ENCODE assay signal across 9 cellular contexts in genomic region chr1:156081174-156082110, GRCh38. TPM values are rescaled to one million over a fixed set of nuclear protein-coding genes. Genes with fewer than 3 reads are reported as not detected.
DNase-seq lines count a peak whose midpoint lies in the region; ATAC-seq and TF ChIP-seq lines count a peak whose summit lies in the region.
"Had no signal": no experiment of that assay in that cellular context is flagged by ENCODE, and none has a peak within 500 bp of the region (broad histone marks: within the 10 kb centered on the region; RNA-seq: fewer than 3 reads in every experiment).

No MANE protein-coding gene starts in this region.

- no peak for TF ChIP-seq EP300 in stomach (IDR thresholded peaks at IDR 0.05)

- H3K4me3 ChIP-seq in SJSA1 (peak overlapping the region; percentile 65), left ventricle myocardium inferior (peak overlapping the region; percentile 92), stomach (peak overlapping the region; percentile 82 to 97 (median 86)), body of pancreas (peak overlapping the region in 1 of 2 donors; percentile 50)

- intact Hi-C loops in left ventricle myocardium inferior (cut with micrococcal nuclease) (no loop called here), stomach (cut with DNase I; ENCODE audit: low total_unique reads) (no loop called here), body of pancreas (cut with DNase I) (no loop called here)

- TF ChIP-seq POLR2A in stomach (IDR thresholded peaks at IDR 0.05): no peak
- no peak for TF ChIP-seq POLR2A in body of pancreas (IDR thresholded peaks at IDR 0.05)

- ATAC-seq in HG03432 (IDR thresholded peaks at IDR 0.05; ENCODE audit: unreplicated experiment) (no peak), HG02571 (IDR thresholded peaks at IDR 0.05; ENCODE audit: unreplicated experiment) (no peak), body of pancreas (no peak)

- H3K4me1 ChIP-seq in SJSA1 (replicated peaks) (peaks cover 19% of the 10 kb centered on the region), left ventricle myocardium inferior (peaks cover 40% of the 10 kb centered on the region), stomach (peaks cover 19 to 36% (median 27%) of the 10 kb centered on the region in 4 donors), body of pancreas (peaks cover 18% of the 10 kb centered on the region)

- peaks cover 8% of the 10 kb centered on the region for H3K36me3 ChIP-seq in SJSA1
- no peaks in the 10 kb centered on the region for H3K36me3 ChIP-seq in left ventricle myocardium inferior
- no peaks in the 10 kb centered on the region for H3K36me3 ChIP-seq in stomach
- no peaks in the 10 kb centered on the region for H3K36me3 ChIP-seq in body of pancreas (replicated peaks in 1 of 2; ENCODE audit: insufficient read depth in 1 of 2, low read depth in 2 of 2)

- TF ChIP-seq CTCF in left ventricle myocardium inferior (IDR thresholded peaks at IDR 0.05; ENCODE audit: borderline replicate concordance) (no peak), stomach (IDR thresholded peaks at IDR 0.05) (no peak), body of pancreas (IDR thresholded peaks at IDR 0.05) (no peak)

- H3K27me3 ChIP-seq in SJSA1 (replicated peaks) (no peaks in the 10 kb centered on the region), left ventricle myocardium inferior (ENCODE audit: low read depth) (no peaks in the 10 kb centered on the region), stomach (peaks cover 0 to 21% (median 0%) of the 10 kb centered on the region in 3 donors), body of pancreas (no peaks in the 10 kb centered on the region)

- H3K27ac ChIP-seq in SJSA1: no peak overlapping the region
- no peak overlapping the region for H3K27ac ChIP-seq in left ventricle myocardium inferior (replicated peaks)
- no peak overlapping the region for H3K27ac ChIP-seq in stomach
- H3K27ac ChIP-seq in body of pancreas: no peak overlapping the region

- H3K9me3 ChIP-seq in SJSA1 (replicated peaks) (no peaks in the 10 kb centered on the region), left ventricle myocardium inferior (replicated peaks) (no peaks in the 10 kb centered on the region), stomach (no peaks in the 10 kb centered on the region), body of pancreas (no peaks in the 10 kb centered on the region)

- WGBS in stomach, 5 donors: 5 to 9% (median 8%) methylated on average over 30 to 58 of the region's 64 CpGs
- 17 to 26% methylated on average over 11 to 42 of the region's 64 CpGs for WGBS in body of pancreas, 2 donors

- DNase-seq in NCI-H2171 treated with DMSO at 0.1 percent for 48 hours (lab: John Stamatoyannopoulos, UW) (peak; percentile 30), NCI-H2171 (lab: John Stamatoyannopoulos, UW) (no peak), SJSA1 (ENCODE audit: low read depth in 1 of 2, low spot score in 2 of 2) (no peak), left ventricle myocardium inferior (no peak), stomach (no peak), body of pancreas (no peak)

RNA-seq across cellular contexts. Expression of gene MEX3A, which starts 0.8 kb away (rescaled TPM):
- 0.13 and 1.1 TPM in 2 replicates for total RNA-seq in SJSA1 (2014; rRNA removed; shearing (Covaris generic))
- 0.16 TPM for total RNA-seq in left ventricle myocardium inferior
- 10 to 100 TPM in 1 of 5 donors, 1 to 10 TPM in 2, not detected in 2; 1.5 to 11.0 (median 1.6) TPM for total RNA-seq in stomach
- polyA plus RNA-seq in stomach: 1 to 10 TPM in 1 of 3 donors, under 1 TPM in 1, not detected in 1; 0.25 to 1.1 TPM
- total RNA-seq in body of pancreas: 1 to 10 TPM in 1 of 2 donors, under 1 TPM in 1; 0.99 to 4.7 TPM

RNA-seq across cellular contexts. Expression of gene RAB25, which starts 20.5 kb away (rescaled TPM):
- total RNA-seq in SJSA1 (2014; rRNA removed; shearing (Covaris generic)): not detected in 2 replicates
- not detected for total RNA-seq in left ventricle myocardium inferior
- 100 to 1,000 TPM in 3 of 5 donors, 10 to 100 TPM in 2; 36.7 to 249 (median 216) TPM for total RNA-seq in stomach
- 100 to 1,000 TPM; 126 to 267 (median 168) TPM for polyA plus RNA-seq in stomach
- total RNA-seq in body of pancreas: 10 to 100 TPM; 31.3 to 66.7 TPM
- total RNA-seq: Daoy had no signal

RNA-seq across cellular contexts. Expression of gene LAMTOR2, which starts 26.9 kb away (rescaled TPM):
- 49.0 and 55.8 TPM in 2 replicates for total RNA-seq in SJSA1 (2014; rRNA removed; shearing (Covaris generic))
- total RNA-seq in left ventricle myocardium inferior (55.0 TPM), stomach (10 to 100 TPM in 3 of 5 donors, 1 to 10 TPM in 1, not detected in 1; 7.0 to 40.6 (median 21.4) TPM), body of pancreas (10 to 100 TPM; 44.2 to 47.5 TPM)
- polyA plus RNA-seq in stomach: 100 to 1,000 TPM; 123 to 170 (median 158) TPM

RNA-seq across cellular contexts. Expression of gene UBQLN4, which starts 27.8 kb away (rescaled TPM):
- total RNA-seq in SJSA1 (2014; rRNA removed; shearing (Covaris generic)): 11.4 and 18.2 TPM in 2 replicates
- 29.9 TPM for total RNA-seq in left ventricle myocardium inferior
- 10 to 100 TPM in 3 of 5 donors, 1 to 10 TPM in 2; 6.4 to 41.1 (median 14.0) TPM for total RNA-seq in stomach
- polyA plus RNA-seq in stomach: 10 to 100 TPM; 17.3 to 25.5 (median 20.6) TPM
- total RNA-seq in body of pancreas: 10 to 100 TPM; 16.5 to 16.9 TPM

RNA-seq across cellular contexts. Expression of gene LMNA, which starts 33.1 kb away (rescaled TPM):
- 944 and 992 TPM in 2 replicates for total RNA-seq in SJSA1 (2014; rRNA removed; shearing (Covaris generic))
- total RNA-seq in left ventricle myocardium inferior (236 TPM), stomach (100 to 1,000 TPM in 4 of 5 donors, 10 to 100 TPM in 1; 53.1 to 630 (median 318) TPM), body of pancreas (100 to 1,000 TPM; 152 to 186 TPM)
- polyA plus RNA-seq in stomach: 100 to 1,000 TPM; 108 to 201 (median 132) TPM

Comparison
In these comparisons a context has a peak if more than half of its experiments do, and no peak if none do; other contexts are left out.
1. RNA of gene RAB25, which starts 20.5 kb away (total RNA-seq): 36.7 to 249 TPM in stomach and 31.3 to 66.7 TPM in body of pancreas; not detected in SJSA1 and not detected in left ventricle myocardium inferior (single experiment); every median in the first group is over 10 times any median in the second.